ENCODE assay signal across 10 cellular contexts in genomic region chr2:43083710-43084698, GRCh38.
A peak's percentile ranks its signal among the peaks of the same experiment; 100 is the strongest.
DNase-seq lines count a peak whose midpoint lies in the region; TF ChIP-seq lines count a peak whose summit lies in the region.
"Had no signal": no experiment of that assay in that cellular context is flagged by ENCODE, and none has a peak within 500 bp of the region (broad histone marks: within the 10 kb centered on the region; RNA-seq: fewer than 3 reads in every experiment).

No MANE protein-coding gene starts in this region.

- peak; percentile 12 for TF ChIP-seq EP300 in esophagus muscularis mucosa (IDR thresholded peaks at IDR 0.05)

- H3K4me3 ChIP-seq in ACC112 (ENCODE audit: low read depth, low read length) (no peak overlapping the region), esophagus muscularis mucosa (no peak overlapping the region)

- no peak for TF ChIP-seq CTCF in esophagus muscularis mucosa (IDR thresholded peaks at IDR 0.05)

- intact Hi-C loops in esophagus muscularis mucosa (cut with DNase I): no loop called here

- TF ChIP-seq POLR2A in esophagus muscularis mucosa (IDR thresholded peaks at IDR 0.05; ENCODE audit: low read depth): no peak

- no peaks in the 10 kb centered on the region for H3K79me2 ChIP-seq in ACC112 (ENCODE audit: control insufficient read depth, insufficient read depth, low read length, unreplicated experiment)

- H3K36me3 ChIP-seq in ACC112 (ENCODE audit: insufficient read depth, low read length) (no peaks in the 10 kb centered on the region), esophagus muscularis mucosa (no peaks in the 10 kb centered on the region)

- H3K9me3 ChIP-seq in esophagus muscularis mucosa: no peaks in the 10 kb centered on the region

- peak overlapping the region; percentile 27 for H2AFZ ChIP-seq in ACC112 (ENCODE audit: low read length, unreplicated experiment)

- H3K4me1 ChIP-seq in ACC112 (ENCODE audit: control insufficient read depth, insufficient read depth, low read length, unreplicated experiment): peaks cover 71% of the 10 kb centered on the region
- peaks cover 59 to 83% (median 74%) of the 10 kb centered on the region in 4 donors for H3K4me1 ChIP-seq in esophagus muscularis mucosa

- DNase-seq in NCI-H69 (lab: John Stamatoyannopoulos, UW) (peak; percentile 3), esophagus muscularis mucosa (ENCODE audit: extremely low spot score) (no peak), myocyte (ENCODE audit: low read depth) (peak; percentile 79), NOMO-1 treated with DMSO at 0.1 percent for 48 hours (lab: John Stamatoyannopoulos, UW; ENCODE audit: unreplicated experiment) (no peak), NCI-H510A (lab: John Stamatoyannopoulos, UW) (no peak), AML-193 (lab: John Stamatoyannopoulos, UW) (no peak), NCI-H1436 treated with DMSO at 0.1 percent for 48 hours (lab: John Stamatoyannopoulos, UW) (no peak)
- DNase-seq: activated naive CD8-positive, alpha-beta T cell treated with anti-CD3 and anti-CD28 coated beads, Interleukin-2, amount 10 ng/mL, durations not matched to agents 7 days and 5 days; DMS79 treated with DMSO at 0.1 percent for 48 hours had no signal

- WGBS in esophagus muscularis mucosa: 35% methylated on average over 13 of the region's 13 CpGs

- H3K27ac ChIP-seq in ACC112 (ENCODE audit: low read depth, low read length) (peak overlapping the region; percentile 99), esophagus muscularis mucosa (replicated peaks in 1 of 4) (peak overlapping the region; percentile 88 to 95 (median 91))

- H3K27me3 ChIP-seq in ACC112 (ENCODE audit: insufficient read depth, low read length) (no peaks in the 10 kb centered on the region), esophagus muscularis mucosa (no peaks in the 10 kb centered on the region)

Comparison
In these comparisons a context has a peak if more than half of its experiments do, and no peak if none do; other contexts are left out.
1. DNase-seq: peak in NCI-H69 (single experiment) and myocyte (single experiment); none in esophagus muscularis mucosa (single experiment), NOMO-1 treated with DMSO at 0.1 percent for 48 hours (single experiment), NCI-H510A (single experiment), AML-193 (0 of 2) and NCI-H1436 treated with DMSO at 0.1 percent for 48 hours (single experiment).